ENCODE assay signal across 8 cellular contexts in genomic region chr4:87423313-87424031, GRCh38. TPM values are rescaled to one million over a fixed set of nuclear protein-coding genes. Genes with fewer than 3 reads are reported as not detected.
DNase-seq lines count a peak whose midpoint lies in the region; ATAC-seq and TF ChIP-seq lines count a peak whose summit lies in the region.

No MANE protein-coding gene starts in this region.

- H3K4me1 ChIP-seq in A673 (ENCODE audit: insufficient read depth, low read length, poor library complexity, severe bottlenecking) (peaks cover 10% of the 10 kb centered on the region), PC-9 (replicated peaks; ENCODE audit: insufficient read depth) (peaks cover 13% of the 10 kb centered on the region; the same call in 1 of the 2 replicates)

- no peaks in the 10 kb centered on the region for H3K27me3 ChIP-seq in A673 (replicated peaks; ENCODE audit: insufficient read depth, low read depth, low read length, poor library complexity)
- no peaks in the 10 kb centered on the region for H3K27me3 ChIP-seq in PC-9 (ENCODE audit: insufficient read depth, low read depth)

- peak overlapping the region; percentile 88 for H3K4me3 Mint-ChIP-seq in osteocyte (ENCODE audit: unreplicated experiment)

- peaks cover 37% of the 10 kb centered on the region for H3K79me2 ChIP-seq in PC-9 (ENCODE audit: low read depth)

- H3K9me2 ChIP-seq in PC-9 (ENCODE audit: insufficient read depth), result no peaks in the 10 kb centered on the region

- TF ChIP-seq CTCF in A673 (conservative IDR thresholded peaks at IDR 0.05; ENCODE audit: low read depth, low read length) (0 out of 2 replicates have a peak, but pooled peaks have one; percentile 13), GM12864 (IDR thresholded peaks at IDR 0.05; ENCODE audit: low read depth, low read length, missing control alignments) (no peak), PC-9 (conservative IDR thresholded peaks at IDR 0.05) (no peak), epithelial cell of esophagus (IDR thresholded peaks at IDR 0.05; ENCODE audit: insufficient read depth, low read depth, low read length, missing control alignments) (no peak), osteocyte (IDR thresholded peaks at IDR 0.05) (peak; percentile 37)

- BruUV-seq in A673 (replicated peaks; lab: Mats Ljungman, UMichigan) (no TSS peak), PC-9 (replicated peaks; lab: Mats Ljungman, UMichigan) (no TSS peak)

- POLR2A ChIA-PET in A673 (lab: Charles Lee; ENCODE audit: low non-redundant PET), result no interaction called here
- POLR2A ChIA-PET in PC-9 (lab: Charles Lee; ENCODE audit: unreplicated experiment), result interaction anchor here (0.6 kb wide), 1 partner anchor 90 kb away, joined by 8 read pairs; no protein-coding TSS in a partner anchor

- H3K9me3 ChIP-seq in A673 (ENCODE audit: low read depth, low read length, poor library complexity, severe bottlenecking) (no peaks in the 10 kb centered on the region), PC-9 (ENCODE audit: insufficient read depth, low read depth) (no peaks in the 10 kb centered on the region)

- H3K36me3 ChIP-seq in A673 (ENCODE audit: insufficient read depth, low read length, poor library complexity, severe bottlenecking) (no peaks in the 10 kb centered on the region), PC-9 (ENCODE audit: low read depth) (no peaks in the 10 kb centered on the region)

- intact Hi-C loops in A673 (cut with micrococcal nuclease; ENCODE audit: unreplicated experiment) (no loop called here), PC-9 (cut with micrococcal nuclease; ENCODE audit: unreplicated experiment) (loop anchor here (2.0 kb wide), 1 partner anchor 33 kb away; the partner anchor contains the start of gene HSD17B11)

- H3K4me1 Mint-ChIP-seq in osteocyte (ENCODE audit: unreplicated experiment), result peaks cover 22% of the 10 kb centered on the region

- H3K4me3 ChIP-seq in A673 (ENCODE audit: low read depth, low read length, poor library complexity, severe bottlenecking) (peak overlapping the region; percentile 73), GM12864 (ENCODE audit: low read depth, low read length) (peak overlapping the region; percentile 93), PC-9 (peak overlapping the region; percentile 87), epithelial cell of esophagus (ENCODE audit: low read length) (peak overlapping the region; percentile 87)

- H4K20me1 ChIP-seq in PC-9 (ENCODE audit: insufficient read depth), result no peaks in the 10 kb centered on the region

- no peaks in the 10 kb centered on the region for H3K27me3 Mint-ChIP-seq in osteocyte (ENCODE audit: unreplicated experiment)

- ATAC-seq in GM19023 (IDR thresholded peaks at IDR 0.05; ENCODE audit: unreplicated experiment) (no peak), GM21737 (IDR thresholded peaks at IDR 0.05; ENCODE audit: unreplicated experiment) (no peak)

- no peaks in the 10 kb centered on the region for H3F3A ChIP-seq in PC-9 (ENCODE audit: insufficient read depth, low read depth)

- CTCF ChIA-PET in A673 (lab: Charles Lee) (no interaction called here), PC-9 (lab: Charles Lee) (no interaction called here)

- H3K27ac ChIP-seq in A673 (ENCODE audit: low read depth, low read length, poor library complexity, severe bottlenecking) (no peak overlapping the region), PC-9 (no peak overlapping the region)

- H3K27ac Mint-ChIP-seq in osteocyte (ENCODE audit: unreplicated experiment), result peak overlapping the region; percentile 31

- no peak for DNase-seq in A673 (ENCODE audit: low spot score)
- peak; percentile 18 for DNase-seq in GM12864 (ENCODE audit: low read depth)
- no peak for DNase-seq in PC-9
- peak; percentile 41 for DNase-seq in epithelial cell of esophagus (ENCODE audit: low read depth)
- no peak for DNase-seq in osteocyte (ENCODE audit: extremely low spot score, unreplicated experiment)
- no peak for DNase-seq in activated effector memory CD4-positive, alpha-beta T cell treated with anti-CD3 and anti-CD28 coated beads, Interleukin-2, amount 50 U/mL, for 16 hours

- H3K9me3 Mint-ChIP-seq in osteocyte (ENCODE audit: unreplicated experiment), result no peaks in the 10 kb centered on the region

- H2AFZ ChIP-seq in PC-9, result peak overlapping the region; percentile 92

- no peaks in the 10 kb centered on the region for H3K36me3 Mint-ChIP-seq in osteocyte (ENCODE audit: unreplicated experiment)

- peak overlapping the region; percentile 88 for H3K4me2 ChIP-seq in PC-9

RNA-seq across cellular contexts. Expression of gene NUDT9, which starts 1.1 kb away (rescaled TPM):
- total RNA-seq in A673 (2021), result 8.8 and 11.3 TPM in 2 replicates
- 14.7 and 15.3 TPM in 2 replicates for total RNA-seq in PC-9 (2021)
- total RNA-seq in osteocyte, result 23.6 and 25.5 TPM in 2 replicates

RNA-seq across cellular contexts. Expression of gene HSD17B11, which starts 32.5 kb away (rescaled TPM):
- total RNA-seq in A673 (2021) (5.5 and 6.7 TPM in 2 replicates), PC-9 (2021) (26.9 and 30.5 TPM in 2 replicates), osteocyte (21.8 and 23.8 TPM in 2 replicates)

Comparison
In these comparisons a context has a peak if more than half of its experiments do, and no peak if none do; other contexts are left out.
1. DNase-seq: peak in GM12864 (single experiment) and epithelial cell of esophagus (single experiment); none in A673 (single experiment), PC-9 (0 of 2), osteocyte (single experiment) and activated effector memory CD4-positive, alpha-beta T cell treated with anti-CD3 and anti-CD28 coated beads, Interleukin-2, amount 50 U/mL, for 16 hours (single experiment).
2. CTCF ChIP-seq: peak in A673 (single experiment) and osteocyte (single experiment); none in GM12864 (single experiment), PC-9 (single experiment) and epithelial cell of esophagus (single experiment).
3. Peak in every context shown above with its lines, with median percentiles within 50 percentile points of each other: H3K4me3 ChIP-seq.